ENCODE assay signal across 8 cellular contexts in the genomic region with DNA sequence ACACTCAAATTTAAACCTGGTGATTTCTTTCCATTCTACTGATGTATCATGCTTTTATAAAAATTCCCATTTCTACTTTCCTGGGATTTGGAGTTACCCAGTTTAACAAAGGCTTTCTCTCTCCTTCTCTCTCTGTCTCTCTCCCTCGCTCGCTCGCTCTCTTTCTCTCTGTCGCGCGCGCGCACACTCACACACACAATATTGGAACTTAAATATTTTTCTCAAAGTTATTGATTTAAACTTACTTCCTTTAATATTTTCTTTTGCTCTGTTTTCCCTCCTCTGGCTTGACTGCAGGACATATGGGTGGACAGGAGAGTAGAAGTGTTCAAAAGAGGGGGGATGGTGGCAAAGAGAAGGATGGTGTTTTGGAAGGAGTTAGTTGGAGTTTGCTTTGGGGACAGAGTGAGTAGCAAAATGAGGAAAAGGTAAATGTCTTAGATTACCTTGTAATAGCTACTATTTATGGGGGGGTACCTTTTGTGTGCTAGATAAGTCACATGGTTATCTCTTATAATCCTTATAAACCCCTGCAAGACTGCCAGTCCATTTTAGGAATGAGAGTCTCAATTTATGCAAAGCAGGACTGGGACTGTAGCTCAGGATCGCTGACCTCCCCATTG. TPM values are rescaled to one million over a fixed set of nuclear protein-coding genes. Genes with fewer than 3 reads are reported as not detected.
DNase-seq lines count a peak whose midpoint lies in the region; ATAC-seq and TF ChIP-seq lines count a peak whose summit lies in the region.

No MANE protein-coding gene starts in this region.

- ATAC-seq in Right ventricle myocardium superior (ENCODE audit: poor library complexity) = no peak
- no peak for ATAC-seq in gastroesophageal sphincter
- no peak for ATAC-seq in gastrocnemius medialis

- in situ Hi-C loops in gastrocnemius medialis (cut with MboI; ENCODE audit: low sequenced_read_pairs in 4 of 4) = no loop called here

- H3K9me3 ChIP-seq in cardiac muscle cell (ENCODE audit: low read depth) (no peaks in the 10 kb centered on the region), gastroesophageal sphincter (no peaks in the 10 kb centered on the region), gastrocnemius medialis (no peaks in the 10 kb centered on the region)

- intact Hi-C loops in Right ventricle myocardium superior (cut with DNase I) (no loop called here), gastrocnemius medialis (cut with DNase I; ENCODE audit: low total_unique reads) (loop anchor here (1.0 to 5.0 kb wide), 4 partner anchors 26 to 322 kb away; partner anchors contain the start of genes COIL, NOG and SCPEP1)

- H3K4me1 ChIP-seq in cardiac muscle cell (ENCODE audit: low read depth) = peaks cover 5% of the 10 kb centered on the region
- peaks cover 0 to 54% (median 21%) of the 10 kb centered on the region in 3 donors for H3K4me1 ChIP-seq in gastroesophageal sphincter
- H3K4me1 ChIP-seq in gastrocnemius medialis = peaks cover 46 to 47% of the 10 kb centered on the region in 2 donors

- TF ChIP-seq CTCF in cardiac muscle cell (IDR thresholded peaks at IDR 0.05; ENCODE audit: low read depth, low read length) = no peak
- TF ChIP-seq CTCF in VCaP (conservative IDR thresholded peaks at IDR 0.05) = no peak
- no peak for TF ChIP-seq CTCF in gastroesophageal sphincter (IDR thresholded peaks at IDR 0.05)
- TF ChIP-seq CTCF in gastrocnemius medialis (IDR thresholded peaks at IDR 0.05 in 4 of 5, conservative IDR thresholded peaks at IDR 0.05 in 1 of 5) = no peak

- TF ChIP-seq EP300 in gastroesophageal sphincter (IDR thresholded peaks at IDR 0.05) = no peak

- no peak for TF ChIP-seq POLR2A in gastroesophageal sphincter (IDR thresholded peaks at IDR 0.05)
- TF ChIP-seq POLR2A in gastrocnemius medialis (IDR thresholded peaks at IDR 0.05) = no peak

- H3K27me3 ChIP-seq in cardiac muscle cell (peaks cover 16% of the 10 kb centered on the region), gastroesophageal sphincter (no peaks in the 10 kb centered on the region), gastrocnemius medialis (no peaks in the 10 kb centered on the region)

- H3K4me3 ChIP-seq in cardiac muscle cell (peak overlapping the region; percentile 73), gastroesophageal sphincter (peak overlapping the region; percentile 76 to 90), gastrocnemius medialis (peak overlapping the region; percentile 68 to 87 (median 74))

- H3K27ac ChIP-seq in cardiac muscle cell (no peak overlapping the region), VCaP (peak overlapping the region; percentile 86), gastroesophageal sphincter (peak overlapping the region; percentile 64 to 92 (median 86)), gastrocnemius medialis (peak overlapping the region; percentile 85 to 95 (median 87))

- no peaks in the 10 kb centered on the region for H3K36me3 ChIP-seq in cardiac muscle cell
- H3K36me3 ChIP-seq in gastroesophageal sphincter = no peaks in the 10 kb centered on the region
- H3K36me3 ChIP-seq in gastrocnemius medialis = no peaks in the 10 kb centered on the region

- WGBS in gastroesophageal sphincter (ENCODE audit: low coverage in 1 of 2), 2 donors = 7 to 27% methylated on average over 3 to 9 of the region's 9 CpGs

- DNase-seq in cardiac muscle cell (ENCODE audit: low read depth in 1 of 2, low spot score in 1 of 2) (no peak), Right ventricle myocardium superior (no peak), gastrocnemius medialis (no peak), midbrain (lab: John Stamatoyannopoulos, UW) (no peak), NCI-H446 (lab: John Stamatoyannopoulos, UW) (no peak), NCI-H2029 treated with DMSO at 0.1 percent for 48 hours (lab: John Stamatoyannopoulos, UW) (no peak)

RNA-seq across cellular contexts. Expression of gene TRIM25, which starts 0.9 kb away (rescaled TPM):
- total RNA-seq in cardiac muscle cell (6.5 and 13.8 TPM in 2 replicates), Right ventricle myocardium superior (15.4 TPM), gastroesophageal sphincter (10 to 100 TPM; 10.1 to 36.6 (median 20.6) TPM), gastrocnemius medialis (10 to 100 TPM in 3 of 4 donors, 1 to 10 TPM in 1; 8.5 to 18.2 (median 15.1) TPM)
- polyA plus RNA-seq in cardiac muscle cell = 7.3 and 8.2 TPM in 2 replicates

RNA-seq across cellular contexts. Expression of gene COIL, which starts 46.1 kb away (rescaled TPM):
- total RNA-seq in cardiac muscle cell (17.2 and 19.9 TPM in 2 replicates), Right ventricle myocardium superior (8.0 TPM), gastroesophageal sphincter (10 to 100 TPM in 3 of 4 donors, 1 to 10 TPM in 1; 10.0 to 16.9 (median 10.9) TPM), gastrocnemius medialis (1 to 10 TPM; 6.3 to 9.7 (median 9.0) TPM)
- 16.3 and 23.3 TPM in 2 replicates for polyA plus RNA-seq in cardiac muscle cell
